ENCODE assay signal across 8 cellular contexts in genomic region chrX:42943571-42943970, GRCh38.
A peak's percentile ranks its signal among the peaks of the same experiment; 100 is the strongest.
DNase-seq lines count a peak whose midpoint lies in the region; ATAC-seq and TF ChIP-seq lines count a peak whose summit lies in the region.
"Not testable (repeated sequence)": the region's sequence is repeated elsewhere in the genome, so short reads cannot be mapped to it uniquely, and the experiment has no call there.

No MANE protein-coding gene starts in this region.

- H3K4me3 Mint-ChIP-seq in activated CD8-positive, alpha-beta memory T cell treated with anti-CD3 and anti-CD28 coated beads, Interleukin-2, amount 10 ng/mL, durations not matched to agents 7 days and 5 days, result peak overlapping the region; percentile 54
- H3K4me3 Mint-ChIP-seq in stimulated activated naive CD8-positive, alpha-beta T cell treated with anti-CD3 and anti-CD28 coated beads, Interleukin-15, amount 100 ng/mL, for 72 hours, result peak overlapping the region; percentile 52 to 70

- peak; percentile 43; the same call in 1 of the 2 replicates for TF ChIP-seq CTCF in OCI-LY7 (conservative IDR thresholded peaks at IDR 0.05; ENCODE audit: low read length)
- not testable (repeated sequence) for TF ChIP-seq CTCF in colonic mucosa (IDR thresholded peaks at IDR 0.05)

- H3K9me2 ChIP-seq in OCI-LY7 (ENCODE audit: insufficient read depth, low read length), result not testable (repeated sequence)

- DNase-seq in OCI-LY7 (ENCODE audit: low spot score), result peak; percentile 92
- DNase-seq in activated CD8-positive, alpha-beta memory T cell treated with anti-CD3 and anti-CD28 coated beads, Interleukin-2, amount 10 ng/mL, durations not matched to agents 7 days and 5 days, result peak; percentile 71
- DNase-seq in colonic mucosa, result peak; percentile 24
- peak; percentile 28 to 52 for DNase-seq in stimulated activated naive CD8-positive, alpha-beta T cell treated with anti-CD3 and anti-CD28 coated beads, Interleukin-15, amount 100 ng/mL, for 72 hours

- BruUV-seq in OCI-LY7 (replicated peaks; lab: Mats Ljungman, UMichigan), result not testable (repeated sequence)

- H2AFZ ChIP-seq in OCI-LY7 (ENCODE audit: low read length), result peak overlapping the region; percentile 55; the same call in 1 of the 2 replicates

- peaks cover 72% of the 10 kb centered on the region for H3K36me3 ChIP-seq in OCI-LY7 (ENCODE audit: insufficient read depth, low read length)
- not testable (repeated sequence) for H3K36me3 ChIP-seq in colonic mucosa

- CTCF ChIA-PET in OCI-LY7 (lab: Charles Lee; ENCODE audit: unreplicated experiment), result not testable (repeated sequence)
- CTCF ChIA-PET in activated CD8-positive, alpha-beta memory T cell treated with anti-CD3 and anti-CD28 coated beads, Interleukin-2, amount 10 ng/mL, durations not matched to agents 7 days and 5 days (lab: Charles Lee), result interaction anchor here (0.7 to 1.4 kb wide), 5 partner anchors 9 to 1247 kb away, joined by 3 to 6 read pairs (median 3); no protein-coding TSS in a partner anchor

- not testable (repeated sequence) for H3K79me2 ChIP-seq in OCI-LY7 (ENCODE audit: insufficient read depth, low read depth, low read length)

- peaks cover 72% of the 10 kb centered on the region for H3K4me1 Mint-ChIP-seq in activated CD8-positive, alpha-beta memory T cell treated with anti-CD3 and anti-CD28 coated beads, Interleukin-2, amount 10 ng/mL, durations not matched to agents 7 days and 5 days
- peaks cover 67% of the 10 kb centered on the region for H3K4me1 Mint-ChIP-seq in stimulated activated naive CD8-positive, alpha-beta T cell treated with anti-CD3 and anti-CD28 coated beads, Interleukin-15, amount 100 ng/mL, for 72 hours

- intact Hi-C loops in OCI-LY7 (cut with micrococcal nuclease; ENCODE audit: unreplicated experiment), result loop anchor here (1.0 to 10.0 kb wide), 7 partner anchors 75 to 1021 kb away; partner anchors contain the start of gene CASK
- intact Hi-C loops in colonic mucosa (cut with DNase I), result not testable (repeated sequence)

- peak overlapping the region; percentile 98 for H3K27ac Mint-ChIP-seq in activated CD8-positive, alpha-beta memory T cell treated with anti-CD3 and anti-CD28 coated beads, Interleukin-2, amount 10 ng/mL, durations not matched to agents 7 days and 5 days
- peak overlapping the region; percentile 95 to 97 for H3K27ac Mint-ChIP-seq in stimulated activated naive CD8-positive, alpha-beta T cell treated with anti-CD3 and anti-CD28 coated beads, Interleukin-15, amount 100 ng/mL, for 72 hours

- H3K27ac ChIP-seq in OCI-LY7 (ENCODE audit: low read depth, low read length, poor library complexity, severe bottlenecking) (peak overlapping the region; percentile 100), colonic mucosa (peak overlapping the region; percentile 17)

- peak overlapping the region; percentile 59 for H3K4me2 ChIP-seq in OCI-LY7 (ENCODE audit: low read length)

- ATAC-seq in GM18502 (IDR thresholded peaks at IDR 0.05; ENCODE audit: poor library complexity, unreplicated experiment) (peak; percentile 75), GM19467 (IDR thresholded peaks at IDR 0.05; ENCODE audit: unreplicated experiment) (peak; percentile 76), HG02884 (IDR thresholded peaks at IDR 0.05; ENCODE audit: unreplicated experiment) (peak; percentile 61), HG03460 (IDR thresholded peaks at IDR 0.05; ENCODE audit: unreplicated experiment) (peak; percentile 79)
- ATAC-seq in activated CD8-positive, alpha-beta memory T cell treated with anti-CD3 and anti-CD28 coated beads, Interleukin-2, amount 10 ng/mL, durations not matched to agents 7 days and 5 days, result peak; percentile 13
- ATAC-seq in stimulated activated naive CD8-positive, alpha-beta T cell treated with anti-CD3 and anti-CD28 coated beads, Interleukin-15, amount 100 ng/mL, for 72 hours, result peak; percentile 68

- H4K20me1 ChIP-seq in OCI-LY7 (ENCODE audit: insufficient read depth, low read length), result not testable (repeated sequence)

- H3K9me3 ChIP-seq in OCI-LY7 (ENCODE audit: low read length), result peaks cover 70% of the 10 kb centered on the region
- not testable (repeated sequence) for H3K9me3 ChIP-seq in colonic mucosa

- peaks cover 42% of the 10 kb centered on the region for H3K4me1 ChIP-seq in OCI-LY7 (ENCODE audit: insufficient read depth, low read length, poor library complexity, severe bottlenecking)
- H3K4me1 ChIP-seq in colonic mucosa, result not testable (repeated sequence)

- not testable (repeated sequence) for H3K9ac ChIP-seq in colonic mucosa (ENCODE audit: low read depth in 2 of 2, low read length in 2 of 2)

- H3K4me3 ChIP-seq in OCI-LY7 (ENCODE audit: low read depth, low read length, poor library complexity, severe bottlenecking), result peak overlapping the region; percentile 16
- not testable (repeated sequence) for H3K4me3 ChIP-seq in colonic mucosa

- H3K9me3 Mint-ChIP-seq in activated CD8-positive, alpha-beta memory T cell treated with anti-CD3 and anti-CD28 coated beads, Interleukin-2, amount 10 ng/mL, durations not matched to agents 7 days and 5 days (ENCODE audit: low read depth); stimulated activated naive CD8-positive, alpha-beta T cell treated with anti-CD3 and anti-CD28 coated beads, Interleukin-15, amount 100 ng/mL, for 72 hours: not testable (repeated sequence)

- H3K27me3 Mint-ChIP-seq in activated CD8-positive, alpha-beta memory T cell treated with anti-CD3 and anti-CD28 coated beads, Interleukin-2, amount 10 ng/mL, durations not matched to agents 7 days and 5 days; stimulated activated naive CD8-positive, alpha-beta T cell treated with anti-CD3 and anti-CD28 coated beads, Interleukin-15, amount 100 ng/mL, for 72 hours: not testable (repeated sequence)

- POLR2A ChIA-PET in OCI-LY7 (lab: Charles Lee), result interaction anchor here (0.6 to 1.7 kb wide), 6 partner anchors 11 to 1061 kb away, joined by 3 to 5 read pairs (median 4); no protein-coding TSS in a partner anchor

- not testable (repeated sequence) for H3K27me3 ChIP-seq in colonic mucosa

- peaks cover 18% of the 10 kb centered on the region for H3K36me3 Mint-ChIP-seq in activated CD8-positive, alpha-beta memory T cell treated with anti-CD3 and anti-CD28 coated beads, Interleukin-2, amount 10 ng/mL, durations not matched to agents 7 days and 5 days

Comparison
In these comparisons a context has a peak if more than half of its experiments do, and no peak if none do; other contexts are left out.
1. ATAC-seq: peak in every context shown above with its lines; median percentile 79 in HG03460; 76 in GM19467; 75 in GM18502; 68 in stimulated activated naive CD8-positive, alpha-beta T cell treated with anti-CD3 and anti-CD28 coated beads, Interleukin-15, amount 100 ng/mL, for 72 hours; 61 in HG02884; 13 in activated CD8-positive, alpha-beta memory T cell treated with anti-CD3 and anti-CD28 coated beads, Interleukin-2, amount 10 ng/mL, durations not matched to agents 7 days and 5 days.
2. DNase-seq: peak in every context shown above with its lines; median percentile 92 in OCI-LY7; 71 in activated CD8-positive, alpha-beta memory T cell treated with anti-CD3 and anti-CD28 coated beads, Interleukin-2, amount 10 ng/mL, durations not matched to agents 7 days and 5 days; 40 in stimulated activated naive CD8-positive, alpha-beta T cell treated with anti-CD3 and anti-CD28 coated beads, Interleukin-15, amount 100 ng/mL, for 72 hours; 24 in colonic mucosa.